1 cellular context compared by ENCODE assay signal in genomic region chr12:50597200-50598195, GRCh38.
TF ChIP-seq lines count a peak whose summit lies in the region.

No MANE protein-coding gene starts in this region.

TF ChIP-seq in GM23338, 12 proteins besides CTCF, POLR2A, EP300 and RAD21 (continued from another document):
- TF ChIP-seq, protein P1, sequence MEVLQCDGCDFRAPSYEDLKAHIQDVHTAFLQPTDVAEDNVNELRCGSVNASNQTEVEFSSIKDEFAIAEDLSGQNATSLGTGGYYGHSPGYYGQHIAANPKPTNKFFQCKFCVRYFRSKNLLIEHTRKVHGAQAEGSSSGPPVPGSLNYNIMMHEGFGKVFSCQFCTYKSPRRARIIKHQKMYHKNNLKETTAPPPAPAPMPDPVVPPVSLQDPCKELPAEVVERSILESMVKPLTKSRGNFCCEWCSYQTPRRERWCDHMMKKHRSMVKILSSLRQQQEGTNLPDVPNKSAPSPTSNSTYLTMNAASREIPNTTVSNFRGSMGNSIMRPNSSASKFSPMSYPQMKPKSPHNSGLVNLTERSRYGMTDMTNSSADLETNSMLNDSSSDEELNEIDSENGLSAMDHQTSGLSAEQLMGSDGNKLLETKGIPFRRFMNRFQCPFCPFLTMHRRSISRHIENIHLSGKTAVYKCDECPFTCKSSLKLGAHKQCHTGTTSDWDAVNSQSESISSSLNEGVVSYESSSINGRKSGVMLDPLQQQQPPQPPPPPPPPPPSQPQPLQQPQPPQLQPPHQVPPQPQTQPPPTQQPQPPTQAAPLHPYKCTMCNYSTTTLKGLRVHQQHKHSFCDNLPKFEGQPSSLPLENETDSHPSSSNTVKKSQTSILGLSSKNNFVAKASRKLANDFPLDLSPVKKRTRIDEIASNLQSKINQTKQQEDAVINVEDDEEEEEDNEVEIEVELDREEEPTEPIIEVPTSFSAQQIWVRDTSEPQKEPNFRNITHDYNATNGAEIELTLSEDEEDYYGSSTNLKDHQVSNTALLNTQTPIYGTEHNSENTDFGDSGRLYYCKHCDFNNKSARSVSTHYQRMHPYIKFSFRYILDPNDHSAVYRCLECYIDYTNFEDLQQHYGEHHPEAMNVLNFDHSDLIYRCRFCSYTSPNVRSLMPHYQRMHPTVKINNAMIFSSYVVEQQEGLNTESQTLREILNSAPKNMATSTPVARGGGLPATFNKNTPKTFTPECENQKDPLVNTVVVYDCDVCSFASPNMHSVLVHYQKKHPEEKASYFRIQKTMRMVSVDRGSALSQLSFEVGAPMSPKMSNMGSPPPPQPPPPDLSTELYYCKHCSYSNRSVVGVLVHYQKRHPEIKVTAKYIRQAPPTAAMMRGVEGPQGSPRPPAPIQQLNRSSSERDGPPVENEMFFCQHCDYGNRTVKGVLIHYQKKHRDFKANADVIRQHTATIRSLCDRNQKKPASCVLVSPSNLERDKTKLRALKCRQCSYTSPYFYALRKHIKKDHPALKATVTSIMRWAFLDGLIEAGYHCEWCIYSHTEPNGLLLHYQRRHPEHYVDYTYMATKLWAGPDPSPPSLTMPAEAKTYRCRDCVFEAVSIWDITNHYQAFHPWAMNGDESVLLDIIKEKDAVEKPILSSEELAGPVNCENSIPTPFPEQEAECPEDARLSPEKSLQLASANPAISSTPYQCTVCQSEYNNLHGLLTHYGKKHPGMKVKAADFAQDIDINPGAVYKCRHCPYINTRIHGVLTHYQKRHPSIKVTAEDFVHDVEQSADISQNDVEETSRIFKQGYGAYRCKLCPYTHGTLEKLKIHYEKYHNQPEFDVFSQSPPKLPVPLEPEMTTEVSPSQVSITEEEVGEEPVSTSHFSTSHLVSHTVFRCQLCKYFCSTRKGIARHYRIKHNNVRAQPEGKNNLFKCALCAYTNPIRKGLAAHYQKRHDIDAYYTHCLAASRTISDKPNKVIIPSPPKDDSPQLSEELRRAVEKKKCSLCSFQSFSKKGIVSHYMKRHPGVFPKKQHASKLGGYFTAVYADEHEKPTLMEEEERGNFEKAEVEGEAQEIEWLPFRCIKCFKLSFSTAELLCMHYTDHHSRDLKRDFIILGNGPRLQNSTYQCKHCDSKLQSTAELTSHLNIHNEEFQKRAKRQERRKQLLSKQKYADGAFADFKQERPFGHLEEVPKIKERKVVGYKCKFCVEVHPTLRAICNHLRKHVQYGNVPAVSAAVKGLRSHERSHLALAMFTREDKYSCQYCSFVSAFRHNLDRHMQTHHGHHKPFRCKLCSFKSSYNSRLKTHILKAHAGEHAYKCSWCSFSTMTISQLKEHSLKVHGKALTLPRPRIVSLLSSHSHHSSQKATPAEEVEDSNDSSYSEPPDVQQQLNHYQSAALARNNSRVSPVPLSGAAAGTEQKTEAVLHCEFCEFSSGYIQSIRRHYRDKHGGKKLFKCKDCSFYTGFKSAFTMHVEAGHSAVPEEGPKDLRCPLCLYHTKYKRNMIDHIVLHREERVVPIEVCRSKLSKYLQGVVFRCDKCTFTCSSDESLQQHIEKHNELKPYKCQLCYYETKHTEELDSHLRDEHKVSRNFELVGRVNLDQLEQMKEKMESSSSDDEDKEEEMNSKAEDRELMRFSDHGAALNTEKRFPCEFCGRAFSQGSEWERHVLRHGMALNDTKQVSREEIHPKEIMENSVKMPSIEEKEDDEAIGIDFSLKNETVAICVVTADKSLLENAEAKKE (CRISPR knock-in tag; IDR thresholded peaks at IDR 0.05), result no peak
